In genomic region chr17:45924332-45924820, GRCh38 we compare ENCODE assay signal across 13 cellular contexts.
"Had no signal": no experiment of that assay in that cellular context is flagged by ENCODE, and none has a peak within 500 bp of the region (broad histone marks: within the 10 kb centered on the region; RNA-seq: fewer than 3 reads in every experiment).

No MANE protein-coding gene starts in this region.

- DNase-seq: activated CD4-positive, alpha-beta T cell treated with anti-CD3 and anti-CD28 coated beads, Interleukin-2, amount 50 U/mL, for 1 hour; activated naive CD4-positive, alpha-beta T cell treated with anti-CD3 and anti-CD28 coated beads, Interleukin-2, amount 50 U/mL, for 16 hours; colonic mucosa; hippocampal formation; left ventricle myocardium superior; mesendoderm; occipital lobe; stimulated activated naive CD8-positive, alpha-beta T cell treated with anti-CD3 and anti-CD28 coated beads, Interleukin-15, Interleukin-2, amounts not matched to agents 100 U/mL and 50 U/mL, for 24 hours; testis had no signal

- H3K27ac ChIP-seq: cardiac muscle cell, colonic mucosa, prostate gland, testis had no signal

- H3K4me3 ChIP-seq: cardiac muscle cell, colonic mucosa, prostate gland, testis had no signal

- H3K27me3 ChIP-seq: cardiac muscle cell, colonic mucosa, testis had no signal

- H3K36me3 ChIP-seq: cardiac muscle cell, colonic mucosa, prostate gland had no signal

- H3K9me3 ChIP-seq: colonic mucosa, prostate gland, testis had no signal

- ATAC-seq: activated CD4-positive, CD25-positive, alpha-beta regulatory T cell treated with anti-CD3 and anti-CD28 coated beads, Interleukin-2, amount 50 U/mL, for 24 hours; esophagus mucosa; left ventricle myocardium superior; stimulated activated naive CD8-positive, alpha-beta T cell treated with anti-CD3 and anti-CD28 coated beads, Interleukin-15, Interleukin-2, amounts not matched to agents 100 U/mL and 50 U/mL, for 24 hours had no signal

- H3K4me1 ChIP-seq: colonic mucosa, prostate gland, testis had no signal
